ENCODE assay signal across 8 cellular contexts in the genomic region with DNA sequence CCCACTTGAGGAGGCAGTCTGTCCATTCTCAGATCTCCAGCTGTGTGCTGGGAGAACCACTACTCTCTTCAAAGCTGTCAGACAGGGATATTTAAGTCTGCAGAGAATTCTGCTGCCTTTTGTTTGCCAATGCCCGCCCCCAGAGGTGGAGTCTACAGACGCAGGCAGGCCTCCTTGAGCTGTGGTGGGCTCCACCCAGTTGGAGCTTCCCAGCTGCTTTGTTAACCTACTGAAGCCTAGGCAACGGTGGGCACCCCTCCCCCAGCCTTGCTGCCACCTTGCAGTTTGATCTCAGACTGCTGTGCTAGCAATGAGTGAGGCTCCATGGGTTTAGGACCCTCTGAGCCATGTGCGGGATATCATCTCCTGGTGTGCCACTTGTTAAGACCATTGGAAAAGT.
DNase-seq lines count a peak whose midpoint lies in the region; ATAC-seq and TF ChIP-seq lines count a peak whose summit lies in the region.
"Not testable (repeated sequence)": the region's sequence is repeated elsewhere in the genome, so short reads cannot be mapped to it uniquely, and the experiment has no call there.

No MANE protein-coding gene starts in this region.

- H3K4me3 ChIP-seq in lower lobe of right lung, transverse colon: not testable (repeated sequence)

- H3K27me3 ChIP-seq in lower lobe of right lung (ENCODE audit: low read depth); transverse colon: not testable (repeated sequence)

- not testable (repeated sequence) for H3K9me3 ChIP-seq in lower lobe of right lung, transverse colon

- H3K4me1 Mint-ChIP-seq in activated naive CD8-positive, alpha-beta T cell treated with anti-CD3 and anti-CD28 coated beads for 36 hours: not testable (repeated sequence)

- in situ Hi-C loops in transverse colon (cut with MboI; ENCODE audit: low pct_ligation_motif_present in 1 of 4, low pct_unique_long_range_greater_than_20kb in 1 of 4, low sequenced_read_pairs in 3 of 4): not testable (repeated sequence)

- not testable (repeated sequence) for H3K9me3 Mint-ChIP-seq in activated naive CD8-positive, alpha-beta T cell treated with anti-CD3 and anti-CD28 coated beads for 36 hours

- not testable (repeated sequence) for TF ChIP-seq EP300 in transverse colon (IDR thresholded peaks at IDR 0.05; ENCODE audit: low read depth)

- TF ChIP-seq POLR2A in transverse colon (IDR thresholded peaks at IDR 0.05): not testable (repeated sequence)

- not testable (repeated sequence) for H3K36me3 ChIP-seq in lower lobe of right lung, transverse colon

- intact Hi-C loops in lower lobe of right lung (cut with DNase I); transverse colon (cut with DNase I; ENCODE audit: low total_unique reads): not testable (repeated sequence)

- not testable (repeated sequence) for TF ChIP-seq CTCF in lower lobe of right lung (IDR thresholded peaks at IDR 0.05); transverse colon (IDR thresholded peaks at IDR 0.05)

- not testable (repeated sequence) for H3K36me3 Mint-ChIP-seq in activated naive CD8-positive, alpha-beta T cell treated with anti-CD3 and anti-CD28 coated beads for 36 hours

- not testable (repeated sequence) for H3K4me3 Mint-ChIP-seq in activated naive CD8-positive, alpha-beta T cell treated with anti-CD3 and anti-CD28 coated beads for 36 hours

- not testable (repeated sequence) for ATAC-seq in lower lobe of right lung

- 53% methylated on average over 4 of the region's 4 CpGs; no CpG with 5 or more reads in 1 of the 2 donors for WGBS in transverse colon (ENCODE audit: low coverage in 1 of 2), 2 donors

- H3K27ac ChIP-seq in lower lobe of right lung, transverse colon: not testable (repeated sequence)

- not testable (repeated sequence) for H3K4me1 ChIP-seq in lower lobe of right lung, transverse colon

- peaks cover 12% of the 10 kb centered on the region for H3K27me3 Mint-ChIP-seq in activated naive CD8-positive, alpha-beta T cell treated with anti-CD3 and anti-CD28 coated beads for 36 hours

- H3K27ac Mint-ChIP-seq in activated naive CD8-positive, alpha-beta T cell treated with anti-CD3 and anti-CD28 coated beads for 36 hours: not testable (repeated sequence)

- DNase-seq in DMS53 (lab: John Stamatoyannopoulos, UW): peak; percentile 33
- DNase-seq in NCI-H1105 treated with DMSO at 0.1 percent for 48 hours (lab: John Stamatoyannopoulos, UW): peak; percentile 43
- peak; percentile 16 to 37 for DNase-seq in NCI-H526 (lab: John Stamatoyannopoulos, UW)
- peak; percentile 33 for DNase-seq in T follicular helper cell (ENCODE audit: low read depth)
- peak; percentile 45 for DNase-seq in activated CD4-positive, alpha-beta T cell treated with anti-CD3 and anti-CD28 coated beads, Interleukin-2, amount 50 U/mL, for 1 hour
- DNase-seq in activated naive CD8-positive, alpha-beta T cell treated with anti-CD3 and anti-CD28 coated beads for 36 hours: peak; percentile 12
- peak; percentile 47 for DNase-seq in lower lobe of right lung
- peak; percentile 21 for DNase-seq in transverse colon
